ENCODE assay signal across 21 cellular contexts in genomic region chr5:79240561-79240960, GRCh38. TPM values are rescaled to one million over a fixed set of nuclear protein-coding genes. Genes with fewer than 3 reads are reported as not detected.
DNase-seq lines count a peak whose midpoint lies in the region; ATAC-seq, FAIRE-seq and TF ChIP-seq lines count a peak whose summit lies in the region.
"Had no signal": no experiment of that assay in that cellular context is flagged by ENCODE, and none has a peak within 500 bp of the region (broad histone marks: within the 10 kb centered on the region; RNA-seq: fewer than 3 reads in every experiment).

No MANE protein-coding gene starts in this region.

- no peak overlapping the region for H3K9ac ChIP-seq in K562 (ENCODE audit: insufficient read depth in 1 of 2, low read depth in 2 of 2, low read length in 2 of 2)

- no peak for TF ChIP-seq RAD21 in K562 (CRISPR knock-in tag; conservative IDR thresholded peaks at IDR 0.05 in 1 of 2, IDR thresholded peaks at IDR 0.05 in 1 of 2)

- H3K9me1 ChIP-seq in K562 (ENCODE audit: control insufficient read depth, insufficient read depth, low read length): no peaks in the 10 kb centered on the region

- no peak overlapping the region for H2AFZ ChIP-seq in K562 (ENCODE audit: low read depth, low read length)

- FAIRE-seq in K562 (lab: Jason Lieb, UNC): no peak
- FAIRE-seq: D721Med, urothelium cell line had no signal

- no peak for DNase-seq in activated T-cell treated with anti-CD3 and anti-CD28 coated beads, Interleukin-2, amount 50 U/mL, for 24 hours
- no peak for DNase-seq in activated T-cell treated with anti-CD3 and anti-CD28 coated beads, Interleukin-2, amount 50 U/mL, for 1 hour
- DNase-seq in K562 (ENCODE audit: extremely low read depth in 1 of 4, low spot score in 3 of 4) (no peak), neural crest cell (ENCODE audit: low read depth, low spot score) (no peak), SJCRH30 (no peak)
- DNase-seq: activated CD8-positive, alpha-beta memory T cell treated with anti-CD3 and anti-CD28 coated beads for 24 hours; effector CD8-positive, alpha-beta T cell; IMR-90; left ventricle myocardium inferior; NCI-H1417; NCI-H226; stimulated activated CD4-positive, alpha-beta T cell treated with anti-CD3 and anti-CD28 coated beads, Interleukin-12 subunit alpha, Interleukin-12 subunit beta, amount 100 ng/mL, for 4 hours had no signal

- H3K27me3 ChIP-seq in K562 (ENCODE audit: control insufficient read depth in 2 of 2, insufficient read depth in 2 of 2, low read length in 2 of 2) (no peaks in the 10 kb centered on the region), SJCRH30 (no peaks in the 10 kb centered on the region), gastroesophageal sphincter (no peaks in the 10 kb centered on the region)
- H3K27me3 ChIP-seq: cardiac muscle cell, SJSA1 had no signal

- WGBS in K562 (ENCODE audit: insufficient coverage, low coverage, missing lambda C conversion rate): 85% methylated on average over 2 of the region's 2 CpGs
- 100% methylated on average over 1 to 2 of the region's 2 CpGs for WGBS in gastroesophageal sphincter (ENCODE audit: low coverage in 1 of 2), 2 donors

- in situ Hi-C loops in K562 (cut with MboI): no loop called here

- CTCF ChIA-PET in HEK293 (lab: Yijun Ruan, JAX) (interaction anchor here (0.7 kb wide), 1 partner anchor 15 kb away, joined by 3 read pairs; no protein-coding TSS in a partner anchor), K562 (lab: Yijun Ruan, JAX; ENCODE audit: low intra/inter-chr PET ratio) (no interaction called here)

- H3K4me3 Mint-ChIP-seq in activated T-cell treated with anti-CD3 and anti-CD28 coated beads, Interleukin-2, amount 50 U/mL, for 24 hours: peak overlapping the region; percentile 47
- peak overlapping the region; percentile 27 for H3K4me3 Mint-ChIP-seq in neural crest cell
- H3K4me3 Mint-ChIP-seq: stimulated activated naive CD8-positive, alpha-beta T cell treated with anti-CD3 and anti-CD28 coated beads, Interleukin-15, Interleukin-2, amounts not matched to agents 100 ng/mL and 50 ng/mL, for 24 hours had no signal

- no peak overlapping the region for H3K27ac Mint-ChIP-seq in activated T-cell treated with anti-CD3 and anti-CD28 coated beads, Interleukin-2, amount 50 U/mL, for 24 hours
- no peak overlapping the region for H3K27ac Mint-ChIP-seq in neural crest cell (ENCODE audit: unreplicated experiment)
- H3K27ac Mint-ChIP-seq: activated naive CD4-positive, alpha-beta T cell treated with anti-CD3 and anti-CD28 coated beads, Interleukin-2, amount 50 U/mL, for 72 hours; stimulated activated naive CD8-positive, alpha-beta T cell treated with anti-CD3 and anti-CD28 coated beads, Interleukin-15, Interleukin-2, amounts not matched to agents 100 ng/mL and 50 ng/mL, for 24 hours had no signal

- BruUV-seq in K562 (replicated peaks; lab: Mats Ljungman, UMichigan): no TSS peak

- peaks cover 36% of the 10 kb centered on the region for H3K4me1 ChIP-seq in HEK293 (ENCODE audit: control insufficient read depth, insufficient read depth, low read length)
- H3K4me1 ChIP-seq in K562 (replicated peaks in 1 of 2; ENCODE audit: control insufficient read depth in 2 of 2, insufficient read depth in 2 of 2, low read length in 2 of 2): peaks cover 0 to 20% of the 10 kb centered on the region in 2 experiments; a peak in 2 of 5 replicates
- no peaks in the 10 kb centered on the region for H3K4me1 ChIP-seq in SJCRH30
- H3K4me1 ChIP-seq in gastroesophageal sphincter: peaks cover 0 to 74% (median 11%) of the 10 kb centered on the region in 3 donors

- no peaks in the 10 kb centered on the region for H3K36me3 ChIP-seq in HEK293 (ENCODE audit: control insufficient read depth in 2 of 2, insufficient read depth in 1 of 2, low read length in 2 of 2)
- no peaks in the 10 kb centered on the region for H3K36me3 ChIP-seq in K562 (ENCODE audit: control insufficient read depth, insufficient read depth, low read length)
- H3K36me3 ChIP-seq in SJCRH30: no peaks in the 10 kb centered on the region
- no peaks in the 10 kb centered on the region for H3K36me3 ChIP-seq in gastroesophageal sphincter
- H3K36me3 ChIP-seq: cardiac muscle cell, left ventricle myocardium inferior had no signal

- peaks cover 69% of the 10 kb centered on the region for H3K4me1 Mint-ChIP-seq in activated T-cell treated with anti-CD3 and anti-CD28 coated beads, Interleukin-2, amount 50 U/mL, for 24 hours (ENCODE audit: low read depth)
- peaks cover 21% of the 10 kb centered on the region for H3K4me1 Mint-ChIP-seq in neural crest cell

- ATAC-seq in K562 (no peak), gastroesophageal sphincter (no peak), GM19467 (IDR thresholded peaks at IDR 0.05; ENCODE audit: unreplicated experiment) (no peak)
- ATAC-seq: activated naive CD4-positive, alpha-beta T cell treated with anti-CD3 and anti-CD28 coated beads, Interleukin-2, amount 50 U/mL, for 72 hours had no signal

- H3K27ac ChIP-seq in HEK293 (ENCODE audit: extremely low read depth, low read depth, low read length) (no peak overlapping the region), K562 (ENCODE audit: extremely low read depth, low read depth, low read length) (no peak overlapping the region), SJCRH30 (no peak overlapping the region), gastroesophageal sphincter (no peak overlapping the region)
- H3K27ac ChIP-seq: cardiac muscle cell, left ventricle myocardium inferior, SJSA1 had no signal

- POLR2A ChIA-PET in HEK293 (lab: Yijun Ruan, JAX): interaction anchor here (0.8 kb wide), 1 partner anchor 268 kb away, joined by 6 read pairs; no protein-coding TSS in a partner anchor
- POLR2A ChIA-PET in K562 (lab: Yijun Ruan, JAX): interaction anchor here (0.6 to 1.5 kb wide), 5 partner anchors 9 to 199 kb away, joined by 3 to 11 read pairs (median 3); no protein-coding TSS in a partner anchor

- no peaks in the 10 kb centered on the region for H3K27me3 Mint-ChIP-seq in activated T-cell treated with anti-CD3 and anti-CD28 coated beads, Interleukin-2, amount 50 U/mL, for 24 hours
- peaks cover 45% of the 10 kb centered on the region for H3K27me3 Mint-ChIP-seq in neural crest cell (ENCODE audit: low read depth)
- H3K27me3 Mint-ChIP-seq: stimulated activated naive CD8-positive, alpha-beta T cell treated with anti-CD3 and anti-CD28 coated beads, Interleukin-15, Interleukin-2, amounts not matched to agents 100 ng/mL and 50 ng/mL, for 24 hours had no signal

- no peak overlapping the region for H3K4me3 ChIP-seq in HEK293 (ENCODE audit: low read depth, low read length)
- no peak overlapping the region for H3K4me3 ChIP-seq in K562
- no peak overlapping the region for H3K4me3 ChIP-seq in SJCRH30
- H3K4me3 ChIP-seq in gastroesophageal sphincter: peak overlapping the region in 1 of 2 donors; percentile 25
- H3K4me3 ChIP-seq: cardiac muscle cell, left ventricle myocardium inferior, SJSA1 had no signal

- H4K20me1 ChIP-seq in K562 (replicated peaks; ENCODE audit: control insufficient read depth, insufficient read depth, low read length): no peaks in the 10 kb centered on the region; the same call in 1 of the 2 replicates

- TF ChIP-seq EP300 in K562 (IDR thresholded peaks at IDR 0.05; ENCODE audit: low read length) (no peak), gastroesophageal sphincter (IDR thresholded peaks at IDR 0.05) (no peak)

- TF ChIP-seq CTCF in HEK293 (tag by site-specific recombination; IDR thresholded peaks at IDR 0.05): no peak
- TF ChIP-seq CTCF in K562 (IDR thresholded peaks at IDR 0.05 in 2 of 3, conservative IDR thresholded peaks at IDR 0.05 in 1 of 3; ENCODE audit: insufficient read depth in 2 of 3, low read depth in 1 of 3, low read length in 3 of 3): no peak
- no peak for TF ChIP-seq CTCF in neural crest cell (conservative IDR thresholded peaks at IDR 0.05)
- TF ChIP-seq CTCF in gastroesophageal sphincter (IDR thresholded peaks at IDR 0.05): no peak

- intact Hi-C loops in K562 (cut with micrococcal nuclease): no loop called here

- H3K36me3 Mint-ChIP-seq in activated T-cell treated with anti-CD3 and anti-CD28 coated beads, Interleukin-2, amount 50 U/mL, for 24 hours (ENCODE audit: low read depth): peaks cover 16% of the 10 kb centered on the region
- no peaks in the 10 kb centered on the region for H3K36me3 Mint-ChIP-seq in neural crest cell (ENCODE audit: low read depth)

- TF ChIP-seq POLR2A in K562 (conservative IDR thresholded peaks at IDR 0.05) (no peak), gastroesophageal sphincter (IDR thresholded peaks at IDR 0.05) (no peak)

- H3K9me3 ChIP-seq in HEK293 (ENCODE audit: control insufficient read depth, insufficient read depth, low read depth, low read length): no peaks in the 10 kb centered on the region
- no peaks in the 10 kb centered on the region for H3K9me3 ChIP-seq in K562 (replicated peaks; ENCODE audit: control insufficient read depth, insufficient read depth, low read depth, low read length)
- H3K9me3 ChIP-seq in SJCRH30 (replicated peaks): no peaks in the 10 kb centered on the region
- no peaks in the 10 kb centered on the region for H3K9me3 ChIP-seq in gastroesophageal sphincter
- H3K9me3 ChIP-seq: left ventricle myocardium inferior, SJSA1 had no signal

- H3K79me2 ChIP-seq in K562 (ENCODE audit: control insufficient read depth, insufficient read depth, low read length): peaks cover 72% of the 10 kb centered on the region

- H3K9me3 Mint-ChIP-seq in activated T-cell treated with anti-CD3 and anti-CD28 coated beads, Interleukin-2, amount 50 U/mL, for 24 hours: no peaks in the 10 kb centered on the region
- H3K9me3 Mint-ChIP-seq in neural crest cell: no peaks in the 10 kb centered on the region
- H3K9me3 Mint-ChIP-seq: activated naive CD4-positive, alpha-beta T cell treated with anti-CD3 and anti-CD28 coated beads, Interleukin-2, amount 50 U/mL, for 72 hours; stimulated activated naive CD8-positive, alpha-beta T cell treated with anti-CD3 and anti-CD28 coated beads, Interleukin-15, Interleukin-2, amounts not matched to agents 100 ng/mL and 50 ng/mL, for 24 hours had no signal

- H3K4me2 ChIP-seq in K562 (ENCODE audit: insufficient read depth, low read length): no peak overlapping the region

RNA-seq across cellular contexts. Expression of gene JMY, which starts 4.6 kb away (rescaled TPM):
- total RNA-seq in K562 (2011; cell fraction: chromatin; rRNA removed; ENCODE audit: low replicate concordance): 3.2 and 10.4 TPM in 2 replicates
- total RNA-seq in K562 (2011; cell fraction: nucleolus; rRNA removed): 2.8 and 3.8 TPM in 2 replicates
- 5.1 and 7.3 TPM in 2 replicates for total RNA-seq in K562 (2011; cell fraction: nucleoplasm; rRNA removed)
- total RNA-seq in K562 (2014; rRNA removed) (4.5 and 4.7 TPM in 2 replicates), K562 (2014; rRNA removed; fragmentation: Illumina TruSeq; extraction: Trizol) (5.2 and 6.5 TPM in 2 replicates), K562 (2015; rRNA removed; fragmentation: Illumina TruSeq; extraction: Trizol) (2.3 and 2.5 TPM in 2 replicates), K562 (2021) (4.6 and 5.5 TPM in 2 replicates), neural crest cell (3.0 and 4.2 TPM in 2 replicates), gastroesophageal sphincter (10 to 100 TPM; 33.1 to 54.2 (median 46.5) TPM)
- polyA plus RNA-seq in K562 (2011; rRNA removed) (2.3 and 2.5 TPM in 2 replicates), K562 (2014; fragmentation: Illumina TruSeq; extraction: Trizol) (3.7 and 3.9 TPM in 2 replicates), K562 (2014; fragmentation: Nextera tagmentation; extraction: Ambion mirVana) (1 to 10 TPM; 1.1 TPM), K562 (2014; rRNA removed) (2.8 and 3.9 TPM in 2 replicates)
- 0.34 and 1.0 TPM in 2 replicates for polyA plus RNA-seq in K562 (2011; cell fraction: cytosol; rRNA removed)
- polyA plus RNA-seq in K562 (2011; cell fraction: nucleus; rRNA removed): 2.5 and 4.0 TPM in 2 replicates
- 2.0 and 4.4 TPM in 2 replicates for polyA plus RNA-seq in K562 (2012)
- 4.7 and 6.1 TPM in 2 replicates for polyA minus RNA-seq in K562 (2011; rRNA and poly(A)+ RNA removed)
- polyA minus RNA-seq in K562 (2011; cell fraction: cytosol; rRNA and poly(A)+ RNA removed): 2.6 TPM in 2 replicates
- polyA minus RNA-seq in K562 (2011; cell fraction: nucleus; rRNA and poly(A)+ RNA removed): 3.1 and 5.4 TPM in 2 replicates
- total RNA-seq in SJCRH30 (2014; rRNA removed; shearing (Covaris generic)): 11.9 and 12.1 TPM in 2 replicates
